ENCODE assay signal across 9 cellular contexts in the genomic region with DNA sequence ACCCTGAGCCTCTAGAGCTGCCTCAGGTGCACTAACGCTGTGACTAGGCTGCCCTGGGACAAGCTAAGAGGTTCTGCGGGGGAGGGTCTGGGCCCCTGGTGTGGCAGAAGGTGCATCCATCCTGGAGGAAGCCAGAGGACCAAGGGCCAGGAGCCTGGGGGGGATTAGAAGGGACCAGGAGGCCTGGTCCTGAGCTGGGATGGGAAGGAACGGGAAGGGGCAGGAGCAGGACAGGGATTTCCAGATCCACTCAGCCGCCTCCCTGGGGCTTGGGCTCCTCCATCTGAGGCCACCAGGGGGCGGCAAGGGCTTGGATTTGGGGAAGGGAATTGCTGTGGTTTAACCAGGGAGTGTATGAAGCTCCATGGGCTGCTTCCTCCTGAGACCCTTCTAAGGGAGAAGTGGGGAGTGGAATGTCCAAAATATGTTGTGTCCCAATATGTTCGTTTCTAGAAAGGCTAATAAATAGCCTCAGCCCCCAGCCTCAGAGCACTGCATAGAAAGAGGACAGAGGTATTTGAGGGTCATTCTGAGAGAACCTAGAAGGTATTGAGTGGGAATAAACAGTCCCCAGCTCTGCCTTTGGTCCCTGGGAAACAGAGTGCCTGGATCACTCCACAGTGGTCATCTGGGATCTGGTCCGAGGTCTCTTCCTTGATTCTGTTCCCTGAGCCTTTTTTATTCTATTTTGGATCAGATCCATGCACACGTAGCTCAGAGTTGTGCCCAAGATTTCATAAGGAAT. TPM values are rescaled to one million over a fixed set of nuclear protein-coding genes. Genes with fewer than 3 reads are reported as not detected.
DNase-seq lines count a peak whose midpoint lies in the region; ATAC-seq and TF ChIP-seq lines count a peak whose summit lies in the region.
"Had no signal": no experiment of that assay in that cellular context is flagged by ENCODE, and none has a peak within 500 bp of the region (broad histone marks: within the 10 kb centered on the region; RNA-seq: fewer than 3 reads in every experiment).

No MANE protein-coding gene starts in this region.

- no peak for TF ChIP-seq POLR2A in tibial nerve (IDR thresholded peaks at IDR 0.05)

- WGBS in tibial nerve, 2 donors: 39 to 42% methylated on average over 7 to 8 of the region's 8 CpGs

- ATAC-seq in GM21381 (IDR thresholded peaks at IDR 0.05; ENCODE audit: unreplicated experiment): no peak
- ATAC-seq in HG02852 (IDR thresholded peaks at IDR 0.05; ENCODE audit: unreplicated experiment): no peak

- H3K9me3 ChIP-seq in SJCRH30 (replicated peaks) (no peaks in the 10 kb centered on the region), tibial nerve (no peaks in the 10 kb centered on the region)

- H3K27me3 ChIP-seq in SJCRH30 (0 out of 2 replicates have a peak, but pooled peaks cover 7% of the 10 kb centered on the region), brain microvascular endothelial cell (replicated peaks) (peaks cover 20% of the 10 kb centered on the region), tibial nerve (no peaks in the 10 kb centered on the region)

- H3K36me3 ChIP-seq in SJCRH30 (no peaks in the 10 kb centered on the region), brain microvascular endothelial cell (replicated peaks) (no peaks in the 10 kb centered on the region), tibial nerve (no peaks in the 10 kb centered on the region)

- no peak for TF ChIP-seq EP300 in tibial nerve (IDR thresholded peaks at IDR 0.05)

- H3K4me3 ChIP-seq in SJCRH30: no peak overlapping the region
- no peak overlapping the region for H3K4me3 ChIP-seq in brain microvascular endothelial cell (ENCODE audit: low read depth, low read length)
- H3K4me3 ChIP-seq in tibial nerve: no peak overlapping the region

- DNase-seq in DMS153 (lab: John Stamatoyannopoulos, UW) (peak; percentile 9), HT-29 (ENCODE audit: low spot score) (peak; percentile 33), SJCRH30 (peak; percentile 67 to 82), brain microvascular endothelial cell (peak; percentile 45), left kidney (ENCODE audit: low read depth, low spot score) (peak; percentile 81), tibial nerve (ENCODE audit: low spot score in 2 of 2) (peak in 1 of 2 donors; percentile 19)

- TF ChIP-seq CTCF in brain microvascular endothelial cell (IDR thresholded peaks at IDR 0.05; ENCODE audit: low read depth, low read length, missing control alignments) (peak; percentile 93), tibial nerve (IDR thresholded peaks at IDR 0.05) (peak; percentile 30 to 50 (median 45))

- H3K4me1 ChIP-seq in SJCRH30 (no peaks in the 10 kb centered on the region), tibial nerve (no peaks in the 10 kb centered on the region)

- H3K27ac ChIP-seq in SJCRH30: no peak overlapping the region
- no peak overlapping the region for H3K27ac ChIP-seq in brain microvascular endothelial cell
- H3K27ac ChIP-seq in tibial nerve: no peak overlapping the region

- in situ Hi-C loops in brain microvascular endothelial cell (cut with HindIII; ENCODE audit: low pct_ligation_motif_present, low sequenced_read_pairs): no loop called here

RNA-seq across cellular contexts. Expression of gene PRAME, which starts 17.4 kb away (rescaled TPM):
- not detected in 2 replicates for total RNA-seq in HT-29 (2014; rRNA removed; shearing (Covaris generic))
- total RNA-seq in SJCRH30 (2014; rRNA removed; shearing (Covaris generic)): not detected in 2 replicates
- total RNA-seq in tibial nerve: not detected
- total RNA-seq: mononuclear cell had no signal

RNA-seq across cellular contexts. Expression of gene ZNF280A, which starts 56.3 kb away (rescaled TPM):
- total RNA-seq in HT-29 (2014; rRNA removed; shearing (Covaris generic)): not detected in 2 replicates
- 1.8 and 1.9 TPM in 2 replicates for total RNA-seq in SJCRH30 (2014; rRNA removed; shearing (Covaris generic))
- under 1 TPM in 2 of 4 donors, not detected in 2; 0.21 to 0.59 TPM for total RNA-seq in tibial nerve
